ENCODE assay signal across 8 cellular contexts in the genomic region with DNA sequence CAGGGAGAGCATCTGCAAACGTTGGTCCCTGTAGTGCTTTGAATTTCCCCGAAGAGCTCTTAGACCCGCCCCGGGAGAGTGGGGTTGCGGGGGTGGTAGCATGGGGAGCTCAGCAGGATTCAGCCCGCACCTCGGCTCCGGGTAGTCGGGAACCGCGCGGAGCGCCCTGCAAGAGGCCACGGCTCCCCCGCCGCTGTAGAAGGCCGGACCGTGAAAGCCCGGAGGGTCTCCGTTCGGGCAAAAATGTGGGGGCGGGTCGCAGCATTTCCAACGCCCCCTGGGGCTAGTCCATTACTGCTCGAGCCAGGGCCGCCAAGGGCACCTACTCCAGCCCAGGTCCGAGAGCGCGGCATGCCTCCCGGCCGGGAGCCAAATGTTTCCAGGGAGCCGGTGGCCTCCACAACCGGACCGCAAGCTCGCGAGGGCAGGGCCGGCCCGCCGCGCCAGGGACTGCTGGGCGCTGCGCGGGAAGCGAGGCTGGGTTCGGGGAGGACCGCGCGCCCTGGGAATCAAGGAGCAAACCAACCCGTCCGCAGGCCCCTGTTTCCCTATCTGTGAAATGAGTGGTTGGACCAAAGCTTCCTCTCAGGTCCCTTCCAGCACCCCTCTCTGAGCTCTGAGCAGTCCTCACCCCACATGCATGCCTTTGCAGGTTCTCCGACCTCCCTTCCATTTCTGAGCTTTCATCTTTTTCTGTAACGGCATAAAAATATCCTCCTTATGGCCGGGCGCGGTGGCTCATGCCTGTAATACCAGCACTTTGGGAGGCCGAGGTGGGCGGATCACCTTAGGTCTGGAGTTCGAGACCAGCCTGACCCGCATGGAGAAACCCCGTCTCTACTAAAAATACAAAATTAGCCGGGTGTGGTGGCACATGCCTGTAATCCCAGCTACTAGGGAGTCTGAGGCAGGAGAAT. TPM values are rescaled to one million over a fixed set of nuclear protein-coding genes. Genes with fewer than 3 reads are reported as not detected.
DNase-seq lines count a peak whose midpoint lies in the region; ATAC-seq, FAIRE-seq and TF ChIP-seq lines count a peak whose summit lies in the region.

No MANE protein-coding gene starts in this region.

- peak overlapping the region; percentile 88 for H3K27ac ChIP-seq in RWPE1
- H3K27ac ChIP-seq in smooth muscle cell (ENCODE audit: low read depth), result no peak overlapping the region

- no peaks in the 10 kb centered on the region for H3F3A ChIP-seq in smooth muscle cell (ENCODE audit: low read depth)

- H3K4me2 ChIP-seq in smooth muscle cell, result peak overlapping the region; percentile 91

- peaks cover 3% of the 10 kb centered on the region for H3K79me2 ChIP-seq in smooth muscle cell (ENCODE audit: low read depth)

- POLR2A ChIA-PET in RWPE1 (lab: Yijun Ruan, JAX; ENCODE audit: low non-redundant PET), result interaction anchor here (0.5 to 2.4 kb wide), 5 partner anchors 36 to 105 kb away, joined by 3 to 22 read pairs (median 5); partner anchors contain the start of genes PYCR2 and SRP9

- H4K20me1 ChIP-seq in smooth muscle cell (ENCODE audit: low read depth), result peaks cover 25% of the 10 kb centered on the region

- TF ChIP-seq CTCF in AG09309 (IDR thresholded peaks at IDR 0.05; ENCODE audit: control insufficient read depth, insufficient read depth, low read depth, low read length, missing control alignments) (no peak), RWPE1 (conservative IDR thresholded peaks at IDR 0.05; ENCODE audit: low read depth) (no peak), bronchial epithelial cell (IDR thresholded peaks at IDR 0.05; ENCODE audit: insufficient read depth, low read length, severe bottlenecking) (no peak), smooth muscle cell (IDR thresholded peaks at IDR 0.05; ENCODE audit: borderline replicate concordance, insufficient read depth, poor library complexity, severe bottlenecking) (peak; percentile 0)

- peaks cover 9% of the 10 kb centered on the region for H3K27me3 ChIP-seq in bronchial epithelial cell (ENCODE audit: control insufficient read depth, insufficient read depth, low read length)
- H3K27me3 ChIP-seq in smooth muscle cell (ENCODE audit: low read depth), result peaks cover 6% of the 10 kb centered on the region

- DNase-seq in AG09309 (ENCODE audit: low read depth) (no peak), RWPE1 (ENCODE audit: low spot score) (peak; percentile 73), bronchial epithelial cell (ENCODE audit: low read depth) (no peak), iris pigment epithelial cell (ENCODE audit: low read depth) (peak; percentile 55), smooth muscle cell (lab: John Stamatoyannopoulos, UW; ENCODE audit: unreplicated experiment) (peak; percentile 47), COR-L47 (lab: John Stamatoyannopoulos, UW) (no peak)

- 11% methylated on average over 51 of the region's 61 CpGs for WGBS in smooth muscle cell (ENCODE audit: low lambda C conversion rate)

- ATAC-seq in GM19043 (IDR thresholded peaks at IDR 0.05; ENCODE audit: low read depth, unreplicated experiment), result peak; percentile 23
- ATAC-seq in HG03175 (IDR thresholded peaks at IDR 0.05; ENCODE audit: unreplicated experiment), result peak; percentile 32

- peak overlapping the region; percentile 70 for H3K9ac ChIP-seq in smooth muscle cell (ENCODE audit: low read depth)

- peak overlapping the region; percentile 94 for H2AFZ ChIP-seq in smooth muscle cell (ENCODE audit: low read depth)

- H3K9me3 ChIP-seq in smooth muscle cell (replicated peaks; ENCODE audit: low read depth), result no peaks in the 10 kb centered on the region

- FAIRE-seq in bronchial epithelial cell (lab: Jason Lieb, UNC), result no peak

- no peaks in the 10 kb centered on the region for H3K36me3 ChIP-seq in bronchial epithelial cell (ENCODE audit: control insufficient read depth, insufficient read depth, low read length)
- H3K36me3 ChIP-seq in smooth muscle cell (ENCODE audit: low read depth), result no peaks in the 10 kb centered on the region

- CTCF ChIA-PET in RWPE1 (lab: Yijun Ruan, JAX), result interaction anchor here (0.5 to 2.0 kb wide), 22 partner anchors 14 to 408 kb away, joined by 3 to 11 read pairs (median 4); partner anchors contain the start of genes PYCR2 and SRP9

- H3K4me1 ChIP-seq in smooth muscle cell (ENCODE audit: low read depth), result no peaks in the 10 kb centered on the region

- H3K4me3 ChIP-seq in AG09309 (ENCODE audit: control insufficient read depth, low read depth, low read length), result peak overlapping the region; percentile 94
- H3K4me3 ChIP-seq in bronchial epithelial cell (ENCODE audit: low read depth, low read length), result peak overlapping the region; percentile 72
- H3K4me3 ChIP-seq in smooth muscle cell, result peak overlapping the region; percentile 93

RNA-seq across cellular contexts. Expression of gene TMEM63A, which starts 0.8 kb away (rescaled TPM):
- total RNA-seq in bronchial epithelial cell (4.7 and 7.9 TPM in 2 replicates), smooth muscle cell (12.0 and 12.3 TPM in 2 replicates)
- polyA plus RNA-seq in smooth muscle cell, result 10.9 and 17.9 TPM in 2 replicates

RNA-seq across cellular contexts. Expression of gene LEFTY1, which starts 6.0 kb away (rescaled TPM):
- total RNA-seq in bronchial epithelial cell (not detected in 2 replicates), smooth muscle cell (not detected in 2 replicates)
- polyA plus RNA-seq in smooth muscle cell, result 0.46 TPM in 1 of 2 replicates, not detected in the other

RNA-seq across cellular contexts. Expression of gene PYCR2, which starts 41.1 kb away (rescaled TPM):
- total RNA-seq in bronchial epithelial cell, result 19.5 and 35.3 TPM in 2 replicates
- total RNA-seq in smooth muscle cell, result 15.1 and 20.1 TPM in 2 replicates
- 40.5 and 44.3 TPM in 2 replicates for polyA plus RNA-seq in smooth muscle cell

RNA-seq across cellular contexts. Expression of gene LEFTY2, which starts 58.1 kb away (rescaled TPM):
- total RNA-seq in bronchial epithelial cell, result not detected in 2 replicates
- 0.09 and 0.36 TPM in 2 replicates for total RNA-seq in smooth muscle cell
- 0.25 and 2.3 TPM in 2 replicates for polyA plus RNA-seq in smooth muscle cell

Comparison
In these comparisons a context has a peak if more than half of its experiments do, and no peak if none do; other contexts are left out.
1. DNase-seq: peak in RWPE1 (single experiment), iris pigment epithelial cell (single experiment) and smooth muscle cell (single experiment); none in AG09309 (single experiment), bronchial epithelial cell (single experiment) and COR-L47 (single experiment).
2. Peak in every context shown above with its lines, with median percentiles within 50 percentile points of each other: H3K4me3 ChIP-seq.